ENCODE assay signal across 3 cellular contexts in the genomic region with DNA sequence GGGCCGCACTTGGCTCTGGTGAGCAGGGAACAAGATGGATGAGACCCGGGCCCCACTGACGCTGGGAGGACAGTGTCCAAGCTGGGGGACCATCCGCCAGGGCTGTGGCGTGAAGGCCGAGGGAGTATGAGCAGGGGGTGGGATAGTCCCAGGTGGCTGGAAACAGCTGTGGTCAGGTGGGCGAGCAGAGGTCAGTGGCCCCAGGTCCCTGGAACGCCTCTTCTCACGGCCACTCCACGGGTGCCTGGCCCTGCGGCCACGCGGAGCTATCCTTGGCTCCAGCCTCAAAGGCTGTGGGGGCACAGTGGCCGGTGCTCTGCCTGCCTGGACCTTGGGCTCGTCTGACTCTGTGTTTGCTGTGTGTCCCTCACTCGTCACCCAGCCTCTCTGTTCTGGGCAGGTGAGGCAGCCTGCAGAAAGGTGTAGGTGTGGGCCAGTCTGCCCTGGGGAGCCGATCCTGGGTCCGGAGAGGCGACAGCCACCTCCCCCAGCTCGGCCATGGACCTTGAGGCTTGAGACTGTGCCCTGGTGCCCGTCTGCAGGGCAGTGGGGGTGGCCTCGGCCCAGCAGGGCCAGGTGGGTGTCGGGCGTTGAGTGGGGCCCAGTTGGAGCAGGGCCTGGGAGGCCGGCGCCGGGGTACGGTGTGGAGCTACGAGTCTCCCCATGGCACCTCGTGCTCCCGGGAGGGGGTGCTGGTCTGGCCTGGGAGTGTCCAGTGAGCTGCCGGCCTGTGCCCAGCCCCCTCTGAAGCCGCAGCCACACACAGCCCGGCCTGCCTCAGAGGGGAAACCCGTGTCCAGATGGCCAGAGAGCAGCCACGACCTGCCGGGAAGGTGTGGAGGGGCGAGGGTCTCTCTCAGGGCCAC.
TF ChIP-seq lines count a peak whose summit lies in the region.

No MANE protein-coding gene starts in this region.

TF ChIP-seq in SK-N-SH treated with all-trans-retinoic acid at 6 μM for 48 hours, 23 proteins besides CTCF, POLR2A, EP300 and RAD21 (continues in another document):
- TF ChIP-seq TCF4 (CRISPR knock-in tag; IDR thresholded peaks at IDR 0.05; ENCODE audit: borderline replicate concordance) (no peak), OSR1 (CRISPR knock-in tag; IDR thresholded peaks at IDR 0.05) (no peak), ZNF8 (CRISPR knock-in tag; IDR thresholded peaks at IDR 0.05) (no peak), PPARA (CRISPR knock-in tag; IDR thresholded peaks at IDR 0.05; ENCODE audit: borderline replicate concordance) (no peak), SNAI2 (CRISPR knock-in tag; IDR thresholded peaks at IDR 0.05) (no peak), ARNTL (CRISPR knock-in tag; IDR thresholded peaks at IDR 0.05; ENCODE audit: borderline replicate concordance, low read depth) (no peak)
- TF ChIP-seq, protein P1, sequence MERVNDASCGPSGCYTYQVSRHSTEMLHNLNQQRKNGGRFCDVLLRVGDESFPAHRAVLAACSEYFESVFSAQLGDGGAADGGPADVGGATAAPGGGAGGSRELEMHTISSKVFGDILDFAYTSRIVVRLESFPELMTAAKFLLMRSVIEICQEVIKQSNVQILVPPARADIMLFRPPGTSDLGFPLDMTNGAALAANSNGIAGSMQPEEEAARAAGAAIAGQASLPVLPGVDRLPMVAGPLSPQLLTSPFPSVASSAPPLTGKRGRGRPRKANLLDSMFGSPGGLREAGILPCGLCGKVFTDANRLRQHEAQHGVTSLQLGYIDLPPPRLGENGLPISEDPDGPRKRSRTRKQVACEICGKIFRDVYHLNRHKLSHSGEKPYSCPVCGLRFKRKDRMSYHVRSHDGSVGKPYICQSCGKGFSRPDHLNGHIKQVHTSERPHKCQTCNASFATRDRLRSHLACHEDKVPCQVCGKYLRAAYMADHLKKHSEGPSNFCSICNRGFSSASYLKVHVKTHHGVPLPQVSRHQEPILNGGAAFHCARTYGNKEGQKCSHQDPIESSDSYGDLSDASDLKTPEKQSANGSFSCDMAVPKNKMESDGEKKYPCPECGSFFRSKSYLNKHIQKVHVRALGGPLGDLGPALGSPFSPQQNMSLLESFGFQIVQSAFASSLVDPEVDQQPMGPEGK (CRISPR knock-in tag; IDR thresholded peaks at IDR 0.05; ENCODE audit: borderline replicate concordance), result no peak
- TF ChIP-seq, protein P2, sequence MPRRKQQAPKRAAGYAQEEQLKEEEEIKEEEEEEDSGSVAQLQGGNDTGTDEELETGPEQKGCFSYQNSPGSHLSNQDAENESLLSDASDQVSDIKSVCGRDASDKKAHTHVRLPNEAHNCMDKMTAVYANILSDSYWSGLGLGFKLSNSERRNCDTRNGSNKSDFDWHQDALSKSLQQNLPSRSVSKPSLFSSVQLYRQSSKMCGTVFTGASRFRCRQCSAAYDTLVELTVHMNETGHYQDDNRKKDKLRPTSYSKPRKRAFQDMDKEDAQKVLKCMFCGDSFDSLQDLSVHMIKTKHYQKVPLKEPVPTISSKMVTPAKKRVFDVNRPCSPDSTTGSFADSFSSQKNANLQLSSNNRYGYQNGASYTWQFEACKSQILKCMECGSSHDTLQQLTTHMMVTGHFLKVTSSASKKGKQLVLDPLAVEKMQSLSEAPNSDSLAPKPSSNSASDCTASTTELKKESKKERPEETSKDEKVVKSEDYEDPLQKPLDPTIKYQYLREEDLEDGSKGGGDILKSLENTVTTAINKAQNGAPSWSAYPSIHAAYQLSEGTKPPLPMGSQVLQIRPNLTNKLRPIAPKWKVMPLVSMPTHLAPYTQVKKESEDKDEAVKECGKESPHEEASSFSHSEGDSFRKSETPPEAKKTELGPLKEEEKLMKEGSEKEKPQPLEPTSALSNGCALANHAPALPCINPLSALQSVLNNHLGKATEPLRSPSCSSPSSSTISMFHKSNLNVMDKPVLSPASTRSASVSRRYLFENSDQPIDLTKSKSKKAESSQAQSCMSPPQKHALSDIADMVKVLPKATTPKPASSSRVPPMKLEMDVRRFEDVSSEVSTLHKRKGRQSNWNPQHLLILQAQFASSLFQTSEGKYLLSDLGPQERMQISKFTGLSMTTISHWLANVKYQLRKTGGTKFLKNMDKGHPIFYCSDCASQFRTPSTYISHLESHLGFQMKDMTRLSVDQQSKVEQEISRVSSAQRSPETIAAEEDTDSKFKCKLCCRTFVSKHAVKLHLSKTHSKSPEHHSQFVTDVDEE (CRISPR knock-in tag; IDR thresholded peaks at IDR 0.05), result no peak
- TF ChIP-seq, protein P3, sequence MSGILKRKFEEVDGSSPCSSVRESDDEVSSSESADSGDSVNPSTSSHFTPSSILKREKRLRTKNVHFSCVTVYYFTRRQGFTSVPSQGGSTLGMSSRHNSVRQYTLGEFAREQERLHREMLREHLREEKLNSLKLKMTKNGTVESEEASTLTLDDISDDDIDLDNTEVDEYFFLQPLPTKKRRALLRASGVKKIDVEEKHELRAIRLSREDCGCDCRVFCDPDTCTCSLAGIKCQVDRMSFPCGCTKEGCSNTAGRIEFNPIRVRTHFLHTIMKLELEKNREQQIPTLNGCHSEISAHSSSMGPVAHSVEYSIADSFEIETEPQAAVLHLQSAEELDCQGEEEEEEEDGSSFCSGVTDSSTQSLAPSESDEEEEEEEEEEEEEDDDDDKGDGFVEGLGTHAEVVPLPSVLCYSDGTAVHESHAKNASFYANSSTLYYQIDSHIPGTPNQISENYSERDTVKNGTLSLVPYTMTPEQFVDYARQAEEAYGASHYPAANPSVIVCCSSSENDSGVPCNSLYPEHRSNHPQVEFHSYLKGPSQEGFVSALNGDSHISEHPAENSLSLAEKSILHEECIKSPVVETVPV (CRISPR knock-in tag; IDR thresholded peaks at IDR 0.05), result no peak

TF ChIP-seq in SK-N-SH, 30 proteins besides CTCF, POLR2A, EP300 and RAD21 (continues in another document):
- TF ChIP-seq TEAD4 (IDR thresholded peaks at IDR 0.05; ENCODE audit: borderline replicate concordance, insufficient read depth) (no peak), FOXJ3 (CRISPR knock-in tag; IDR thresholded peaks at IDR 0.05) (no peak), TCF12 (IDR thresholded peaks at IDR 0.05) (no peak), FOXM1 (IDR thresholded peaks at IDR 0.05; ENCODE audit: low read depth) (no peak), TAF1 (IDR thresholded peaks at IDR 0.05; ENCODE audit: borderline replicate concordance, low read depth, low read length) (no peak), JUND (IDR thresholded peaks at IDR 0.05) (no peak), MEF2A (IDR thresholded peaks at IDR 0.05; ENCODE audit: borderline replicate concordance, low read depth) (no peak), GABPA (IDR thresholded peaks at IDR 0.05; ENCODE audit: low read depth) (no peak), POLR2AphosphoS5 (IDR thresholded peaks at IDR 0.05; ENCODE audit: low read depth, low read length) (no peak), NRF1 (IDR thresholded peaks at IDR 0.05; ENCODE audit: low read depth, low read length) (no peak), CHD2 (IDR thresholded peaks at IDR 0.05; ENCODE audit: low read length, partially characterized antibody) (no peak)
- TF ChIP-seq, protein P4, sequence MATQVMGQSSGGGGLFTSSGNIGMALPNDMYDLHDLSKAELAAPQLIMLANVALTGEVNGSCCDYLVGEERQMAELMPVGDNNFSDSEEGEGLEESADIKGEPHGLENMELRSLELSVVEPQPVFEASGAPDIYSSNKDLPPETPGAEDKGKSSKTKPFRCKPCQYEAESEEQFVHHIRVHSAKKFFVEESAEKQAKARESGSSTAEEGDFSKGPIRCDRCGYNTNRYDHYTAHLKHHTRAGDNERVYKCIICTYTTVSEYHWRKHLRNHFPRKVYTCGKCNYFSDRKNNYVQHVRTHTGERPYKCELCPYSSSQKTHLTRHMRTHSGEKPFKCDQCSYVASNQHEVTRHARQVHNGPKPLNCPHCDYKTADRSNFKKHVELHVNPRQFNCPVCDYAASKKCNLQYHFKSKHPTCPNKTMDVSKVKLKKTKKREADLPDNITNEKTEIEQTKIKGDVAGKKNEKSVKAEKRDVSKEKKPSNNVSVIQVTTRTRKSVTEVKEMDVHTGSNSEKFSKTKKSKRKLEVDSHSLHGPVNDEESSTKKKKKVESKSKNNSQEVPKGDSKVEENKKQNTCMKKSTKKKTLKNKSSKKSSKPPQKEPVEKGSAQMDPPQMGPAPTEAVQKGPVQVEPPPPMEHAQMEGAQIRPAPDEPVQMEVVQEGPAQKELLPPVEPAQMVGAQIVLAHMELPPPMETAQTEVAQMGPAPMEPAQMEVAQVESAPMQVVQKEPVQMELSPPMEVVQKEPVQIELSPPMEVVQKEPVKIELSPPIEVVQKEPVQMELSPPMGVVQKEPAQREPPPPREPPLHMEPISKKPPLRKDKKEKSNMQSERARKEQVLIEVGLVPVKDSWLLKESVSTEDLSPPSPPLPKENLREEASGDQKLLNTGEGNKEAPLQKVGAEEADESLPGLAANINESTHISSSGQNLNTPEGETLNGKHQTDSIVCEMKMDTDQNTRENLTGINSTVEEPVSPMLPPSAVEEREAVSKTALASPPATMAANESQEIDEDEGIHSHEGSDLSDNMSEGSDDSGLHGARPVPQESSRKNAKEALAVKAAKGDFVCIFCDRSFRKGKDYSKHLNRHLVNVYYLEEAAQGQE (IDR thresholded peaks at IDR 0.05; ENCODE audit: low read depth, low read length), result no peak
- TF ChIP-seq, protein P5, sequence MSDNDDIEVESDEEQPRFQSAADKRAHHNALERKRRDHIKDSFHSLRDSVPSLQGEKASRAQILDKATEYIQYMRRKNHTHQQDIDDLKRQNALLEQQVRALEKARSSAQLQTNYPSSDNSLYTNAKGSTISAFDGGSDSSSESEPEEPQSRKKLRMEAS (IDR thresholded peaks at IDR 0.05; ENCODE audit: low read depth), result no peak
- TF ChIP-seq, protein P6, sequence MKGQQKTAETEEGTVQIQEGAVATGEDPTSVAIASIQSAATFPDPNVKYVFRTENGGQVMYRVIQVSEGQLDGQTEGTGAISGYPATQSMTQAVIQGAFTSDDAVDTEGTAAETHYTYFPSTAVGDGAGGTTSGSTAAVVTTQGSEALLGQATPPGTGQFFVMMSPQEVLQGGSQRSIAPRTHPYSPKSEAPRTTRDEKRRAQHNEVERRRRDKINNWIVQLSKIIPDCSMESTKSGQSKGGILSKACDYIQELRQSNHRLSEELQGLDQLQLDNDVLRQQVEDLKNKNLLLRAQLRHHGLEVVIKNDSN (IDR thresholded peaks at IDR 0.05; ENCODE audit: borderline replicate concordance, low read depth), result no peak
- TF ChIP-seq, protein P7, sequence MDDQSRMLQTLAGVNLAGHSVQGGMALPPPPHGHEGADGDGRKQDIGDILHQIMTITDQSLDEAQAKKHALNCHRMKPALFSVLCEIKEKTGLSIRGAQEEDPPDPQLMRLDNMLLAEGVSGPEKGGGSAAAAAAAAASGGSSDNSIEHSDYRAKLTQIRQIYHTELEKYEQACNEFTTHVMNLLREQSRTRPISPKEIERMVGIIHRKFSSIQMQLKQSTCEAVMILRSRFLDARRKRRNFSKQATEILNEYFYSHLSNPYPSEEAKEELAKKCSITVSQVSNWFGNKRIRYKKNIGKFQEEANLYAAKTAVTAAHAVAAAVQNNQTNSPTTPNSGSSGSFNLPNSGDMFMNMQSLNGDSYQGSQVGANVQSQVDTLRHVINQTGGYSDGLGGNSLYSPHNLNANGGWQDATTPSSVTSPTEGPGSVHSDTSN (IDR thresholded peaks at IDR 0.05), result no peak

TF ChIP-seq in K562, 482 proteins besides CTCF, POLR2A, EP300 and RAD21 (continues in another document):
- no peak for TF ChIP-seq RBFOX2 (IDR thresholded peaks at IDR 0.05; ENCODE audit: low read depth, low read length)
- no peak for TF ChIP-seq ZNF766 (CRISPR knock-in tag; conservative IDR thresholded peaks at IDR 0.05)
- TF ChIP-seq ZNF408 (CRISPR knock-in tag; IDR thresholded peaks at IDR 0.05; ENCODE audit: low read depth), result no peak
